ENCODE assay signal across 15 cellular contexts in the genomic region with DNA sequence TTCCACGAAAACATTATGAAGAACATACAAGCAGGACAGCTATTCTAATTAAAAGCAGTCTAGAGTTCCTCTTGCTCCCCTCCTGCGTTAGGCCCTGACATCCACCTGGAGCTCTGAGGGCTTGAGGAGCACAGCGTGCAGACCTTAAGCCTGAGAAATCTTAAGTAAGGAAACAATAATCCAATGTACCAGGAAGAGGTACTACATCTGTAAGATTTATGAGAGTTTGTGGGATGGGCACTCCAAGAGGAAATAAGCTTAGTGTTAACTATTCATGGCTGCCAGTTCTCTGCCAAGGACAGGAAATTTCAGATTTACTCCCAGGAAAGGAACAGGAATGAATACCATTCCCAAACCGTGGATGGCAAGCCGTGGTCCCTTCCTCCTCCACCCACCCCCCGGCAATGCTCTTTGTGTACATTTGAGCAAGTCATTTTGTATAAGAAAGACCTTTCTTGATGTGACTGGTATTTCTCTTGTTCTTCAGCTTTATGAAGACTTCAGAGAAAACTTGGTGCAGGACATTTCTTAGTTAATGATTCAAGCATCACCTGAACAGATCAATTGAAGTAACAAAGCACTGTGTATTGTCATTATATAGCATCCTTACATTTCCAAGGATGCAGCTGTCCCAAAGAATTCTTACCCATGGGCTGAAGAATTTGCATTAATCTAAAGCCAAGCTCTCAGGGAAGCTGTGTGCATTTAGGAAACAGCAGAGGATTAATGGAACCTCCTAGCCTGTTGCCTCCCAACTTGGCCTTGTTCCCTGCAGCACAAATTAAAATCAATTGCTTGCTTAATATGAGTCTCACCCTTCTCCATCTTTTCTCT. TPM values are rescaled to one million over a fixed set of nuclear protein-coding genes. Genes with fewer than 3 reads are reported as not detected.
DNase-seq lines count a peak whose midpoint lies in the region; ATAC-seq and TF ChIP-seq lines count a peak whose summit lies in the region.
"Had no signal": no experiment of that assay in that cellular context is flagged by ENCODE, and none has a peak within 500 bp of the region (broad histone marks: within the 10 kb centered on the region; RNA-seq: fewer than 3 reads in every experiment).

No MANE protein-coding gene starts in this region.

- H3K9me3 Mint-ChIP-seq in H9, result no peaks in the 10 kb centered on the region
- H3K9me3 Mint-ChIP-seq in brain, result no peaks in the 10 kb centered on the region
- H3K9me3 Mint-ChIP-seq: activated naive CD4-positive, alpha-beta T cell treated with anti-CD3 and anti-CD28 coated beads, Interleukin-2, amount 50 U/mL, for 72 hours; memory B cell had no signal

- H2BK120ac ChIP-seq in H9 (ENCODE audit: low read depth, low read length, poor library complexity, severe bottlenecking), result no peak overlapping the region

- H3K79me1 ChIP-seq in H9 (ENCODE audit: insufficient read depth, low read depth, low read length, poor library complexity, severe bottlenecking), result no peaks in the 10 kb centered on the region

- no peaks in the 10 kb centered on the region for H3K9me2 ChIP-seq in PC-9 (ENCODE audit: insufficient read depth)

- H3K4me3 ChIP-seq in skeletal muscle tissue (ENCODE audit: low read length in 3 of 3), result no peak overlapping the region
- H3K4me3 ChIP-seq in PC-9, result no peak overlapping the region
- H3K4me3 ChIP-seq: BLaER1, K562, testis had no signal

- no peaks in the 10 kb centered on the region for H3K27me3 ChIP-seq in H9 (ENCODE audit: insufficient read depth, low read length)
- H3K27me3 ChIP-seq in skeletal muscle tissue (ENCODE audit: control insufficient read depth in 3 of 3, insufficient read depth in 3 of 3, low read length in 3 of 3), result no peaks in the 10 kb centered on the region
- H3K27me3 ChIP-seq in PC-9 (ENCODE audit: insufficient read depth, low read depth), result no peaks in the 10 kb centered on the region
- H3K27me3 ChIP-seq: BLaER1, testis had no signal

- no peak overlapping the region for H2BK5ac ChIP-seq in H9 (ENCODE audit: insufficient read length, low read length)

- no peak overlapping the region for H3K9ac ChIP-seq in H9 (ENCODE audit: extremely low read depth, insufficient read length, low read length)
- H3K9ac ChIP-seq in skeletal muscle tissue (ENCODE audit: low read depth in 1 of 3, low read length in 3 of 3), result no peak overlapping the region
- H3K9ac ChIP-seq: BLaER1 had no signal

- POLR2A ChIA-PET in PC-9 (lab: Charles Lee; ENCODE audit: unreplicated experiment), result no interaction called here

- no peak overlapping the region for H2AK5ac ChIP-seq in H9 (ENCODE audit: insufficient read length, low read length)

- H3K4me3 Mint-ChIP-seq in H9 (peak overlapping the region in 1 of 2 experiments; percentile 17; a peak in 2 of 5 replicates), brain (no peak overlapping the region)
- H3K4me3 Mint-ChIP-seq: memory B cell had no signal

- peak overlapping the region; percentile 7 for H3K4me2 ChIP-seq in H9 (ENCODE audit: insufficient read depth, insufficient read length, low read length)
- no peak overlapping the region for H3K4me2 ChIP-seq in PC-9
- H3K4me2 ChIP-seq: BLaER1 had no signal

- no peak overlapping the region for H4K91ac ChIP-seq in H9 (ENCODE audit: insufficient read length, low read depth, low read length)

- H4K5ac ChIP-seq in H9 (ENCODE audit: insufficient read length, low read depth, low read length), result no peak overlapping the region

- H3K4me1 Mint-ChIP-seq in H9 (peaks cover 30 to 31% of the 10 kb centered on the region in 2 experiments), brain (peaks cover 34% of the 10 kb centered on the region)

- no peak overlapping the region for H3K56ac ChIP-seq in H9 (ENCODE audit: insufficient read length, low read depth, low read length)

- H3K14ac ChIP-seq in H9 (ENCODE audit: insufficient read depth, low read length), result no peak overlapping the region

- no peak overlapping the region for H3T11ph ChIP-seq in H9 (ENCODE audit: low read length)

- H3K27me3 Mint-ChIP-seq in H9 (ENCODE audit: low read depth) (no peaks in the 10 kb centered on the region), brain (no peaks in the 10 kb centered on the region)

- DNase-seq in H9, result no peak
- no peak for DNase-seq in left colon
- no peak for DNase-seq in PC-9
- DNase-seq in NCI-H345 (lab: John Stamatoyannopoulos, UW), result no peak
- no peak for DNase-seq in NCI-H510A (lab: John Stamatoyannopoulos, UW)
- DNase-seq: central memory CD4-positive, alpha-beta T cell; NCI-H1417; testis had no signal

- peak overlapping the region; percentile 76 for H3K27ac ChIP-seq in H9 (ENCODE audit: insufficient read length, low read depth, low read length)
- H3K27ac ChIP-seq in skeletal muscle tissue (ENCODE audit: low read depth, low read length), result peak overlapping the region; percentile 9
- no peak overlapping the region for H3K27ac ChIP-seq in PC-9
- H3K27ac ChIP-seq: BLaER1 had no signal

- no peak overlapping the region for H2BK15ac ChIP-seq in H9 (ENCODE audit: low read depth, low read length)

- no peaks in the 10 kb centered on the region for H3K9me3 ChIP-seq in H9 (ENCODE audit: control insufficient read depth, low read depth, low read length)
- H3K9me3 ChIP-seq in skeletal muscle tissue (ENCODE audit: control insufficient read depth in 3 of 3, low read length in 3 of 3), result no peaks in the 10 kb centered on the region
- H3K9me3 ChIP-seq in PC-9 (ENCODE audit: insufficient read depth, low read depth), result no peaks in the 10 kb centered on the region
- H3K9me3 ChIP-seq: BLaER1, testis had no signal

- no peak for TF ChIP-seq CTCF in H9 (conservative IDR thresholded peaks at IDR 0.05)
- TF ChIP-seq CTCF in brain (conservative IDR thresholded peaks at IDR 0.05), result no peak
- no peak for TF ChIP-seq CTCF in PC-9 (conservative IDR thresholded peaks at IDR 0.05)

- peaks cover 19% of the 10 kb centered on the region for H3K4me1 ChIP-seq in H9 (ENCODE audit: insufficient read depth, low read length)
- peaks cover 7 to 16% (median 16%) of the 10 kb centered on the region in 3 donors for H3K4me1 ChIP-seq in skeletal muscle tissue (ENCODE audit: control insufficient read depth in 3 of 3, insufficient read depth in 3 of 3, low read length in 3 of 3)
- no peaks in the 10 kb centered on the region for H3K4me1 ChIP-seq in PC-9 (replicated peaks; ENCODE audit: insufficient read depth)

- H2AFZ ChIP-seq in H9 (ENCODE audit: low read length), result no peak overlapping the region
- H2AFZ ChIP-seq in PC-9, result no peak overlapping the region

- H3K23me2 ChIP-seq in H9 (ENCODE audit: insufficient read length, low read depth, low read length, poor library complexity, severe bottlenecking), result no peaks in the 10 kb centered on the region

- no peak overlapping the region for H3K23ac ChIP-seq in H9 (ENCODE audit: insufficient read length, low read depth, low read length)

- intact Hi-C loops in left colon (cut with DNase I, micrococcal nuclease), result no loop called here
- intact Hi-C loops in PC-9 (cut with micrococcal nuclease; ENCODE audit: unreplicated experiment), result no loop called here

- H2BK12ac ChIP-seq in H9 (ENCODE audit: insufficient read length, low read depth, low read length), result no peak overlapping the region

- no peaks in the 10 kb centered on the region for H3K36me3 ChIP-seq in skeletal muscle tissue (ENCODE audit: control insufficient read depth in 3 of 3, insufficient read depth in 3 of 3, low read length in 3 of 3)
- H3K36me3 ChIP-seq in PC-9 (ENCODE audit: low read depth), result peaks cover 5% of the 10 kb centered on the region; the same call in 1 of the 2 replicates
- H3K36me3 ChIP-seq: BLaER1 had no signal

- H4K20me1 ChIP-seq in H9 (ENCODE audit: control insufficient read depth, insufficient read depth, insufficient read length) (no peaks in the 10 kb centered on the region), PC-9 (ENCODE audit: insufficient read depth) (no peaks in the 10 kb centered on the region)
- H4K20me1 ChIP-seq: BLaER1 had no signal

- peak; percentile 75 for ATAC-seq in left colon
- ATAC-seq in HG03354 (IDR thresholded peaks at IDR 0.05; ENCODE audit: poor library complexity, severe bottlenecking, unreplicated experiment), result no peak
- ATAC-seq: activated naive CD4-positive, alpha-beta T cell treated with anti-CD3 and anti-CD28 coated beads, Interleukin-2, amount 50 U/mL, for 72 hours; K562 had no signal

- H3K4ac ChIP-seq in H9 (ENCODE audit: low read depth, low read length), result no peak overlapping the region

- no peaks in the 10 kb centered on the region for H3K79me2 ChIP-seq in H9 (ENCODE audit: insufficient read depth, low read length)
- no peaks in the 10 kb centered on the region for H3K79me2 ChIP-seq in PC-9 (ENCODE audit: low read depth)

- BruUV-seq in PC-9 (replicated peaks; lab: Mats Ljungman, UMichigan), result no TSS peak

- CTCF ChIA-PET in PC-9 (lab: Charles Lee), result no interaction called here

- peak overlapping the region; percentile 53 to 96 (median 93) for H3K27ac Mint-ChIP-seq in H9
- peak overlapping the region in 3 of 5 experiments; percentile 10 to 80 (median 70) for H3K27ac Mint-ChIP-seq in brain
- H3K27ac Mint-ChIP-seq: activated naive CD4-positive, alpha-beta T cell treated with anti-CD3 and anti-CD28 coated beads, Interleukin-2, amount 50 U/mL, for 72 hours; memory B cell had no signal

- H3K36me3 Mint-ChIP-seq in H9 (ENCODE audit: insufficient read depth in 1 of 3, low read depth in 3 of 3) (peaks cover 0 to 8% (median 2%) of the 10 kb centered on the region in 3 experiments; a peak in 4 of 7 replicates), brain (peaks cover 10% of the 10 kb centered on the region)
- H3K36me3 Mint-ChIP-seq: activated naive CD4-positive, alpha-beta T cell treated with anti-CD3 and anti-CD28 coated beads, Interleukin-2, amount 50 U/mL, for 72 hours; memory B cell had no signal

- H4K8ac ChIP-seq in H9 (replicated peaks; ENCODE audit: insufficient read length, low read depth, low read length), result no peak overlapping the region

- no peak overlapping the region for H2BK20ac ChIP-seq in H9 (ENCODE audit: low read depth, low read length, poor library complexity, severe bottlenecking)

- H3K18ac ChIP-seq in H9 (ENCODE audit: insufficient read length, low read depth, low read length), result no peak overlapping the region

- no peaks in the 10 kb centered on the region for H3F3A ChIP-seq in PC-9 (ENCODE audit: insufficient read depth, low read depth)

- no CpG with 5 or more reads among the region's 6 CpGs for WGBS in H9 (ENCODE audit: extremely low coverage, insufficient read length, low lambda C conversion rate)

RNA-seq across cellular contexts. Expression of gene VILL, which starts 28.7 kb away (rescaled TPM):
- 3.2 and 3.8 TPM in 2 replicates for total RNA-seq in H9 (2021)
- polyA plus RNA-seq in brain (ENCODE audit: insufficient read depth, low read depth, low replicate concordance), result 5.1 TPM
- 100 to 1,000 TPM; 174 to 184 TPM for total RNA-seq in left colon
- total RNA-seq in skeletal muscle tissue, result 7.8 TPM
- 14.1 and 14.7 TPM in 2 replicates for total RNA-seq in PC-9 (2021)

Comparison
In these comparisons a context has a peak if more than half of its experiments do, and no peak if none do; other contexts are left out.
1. RNA of gene VILL, which starts 28.7 kb away (total RNA-seq): 174 to 184 TPM in left colon; 14.1 to 14.7 TPM in PC-9, 7.8 TPM in skeletal muscle tissue (single experiment) and 3.2 to 3.8 TPM in H9; every median in the first group is over 10 times any median in the second.